Comparison of ENCODE assay signal across 18 cellular contexts in the genomic region with DNA sequence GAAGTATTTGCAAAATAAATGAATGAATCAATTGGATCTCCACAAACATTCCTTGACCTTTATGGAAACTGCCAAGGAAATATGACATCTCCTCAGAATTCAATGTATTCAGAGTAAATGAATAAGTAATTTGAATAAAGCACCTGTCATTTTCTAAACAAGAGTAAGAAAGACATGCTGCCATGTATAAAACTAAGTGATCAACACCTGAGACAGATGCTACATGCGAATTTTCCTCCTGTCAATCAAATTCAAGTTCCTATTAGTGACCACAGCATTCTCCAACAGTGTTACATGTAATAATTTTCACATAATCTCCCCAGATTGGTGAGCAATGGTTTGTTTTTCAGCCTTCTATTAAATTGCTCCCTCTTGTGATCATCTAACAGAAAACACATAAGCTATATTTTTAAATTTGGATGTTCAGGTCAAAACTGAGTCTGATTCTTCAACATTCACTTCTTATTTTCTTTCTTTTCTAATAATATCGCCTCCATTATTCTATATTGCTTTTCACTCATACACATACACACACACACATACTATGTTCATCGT.
DNase-seq lines count a peak whose midpoint lies in the region; ATAC-seq, FAIRE-seq and TF ChIP-seq lines count a peak whose summit lies in the region.
"Had no signal": no experiment of that assay in that cellular context is flagged by ENCODE, and none has a peak within 500 bp of the region (broad histone marks: within the 10 kb centered on the region; RNA-seq: fewer than 3 reads in every experiment).

No MANE protein-coding gene starts in this region.

- no peak overlapping the region for H2AFZ ChIP-seq in HCT116 (ENCODE audit: low read depth, low read length, poor library complexity, severe bottlenecking)

- peak; percentile 26 for TF ChIP-seq CTCF in 22Rv1 (IDR thresholded peaks at IDR 0.05)
- peak in 1 of 3 experiments; percentile 30; a peak in 2 of 6 replicates for TF ChIP-seq CTCF in HCT116 (IDR thresholded peaks at IDR 0.05 in 2 of 3, conservative IDR thresholded peaks at IDR 0.05 in 1 of 3; ENCODE audit: borderline replicate concordance in 1 of 3, insufficient read depth in 1 of 3, low read depth in 2 of 3, low read length in 2 of 3)
- TF ChIP-seq CTCF in RWPE2 (IDR thresholded peaks at IDR 0.05; ENCODE audit: poor library complexity, severe bottlenecking), result peak; percentile 42
- peak; percentile 49 for TF ChIP-seq CTCF in foreskin keratinocyte (conservative IDR thresholded peaks at IDR 0.05)

- no peaks in the 10 kb centered on the region for H3K9me3 ChIP-seq in HCT116 (ENCODE audit: control insufficient read depth in 1 of 2, insufficient read depth in 1 of 2, low read depth in 1 of 2, low read length in 2 of 2)
- H3K9me3 ChIP-seq in RWPE2 (ENCODE audit: severe bottlenecking), result no peaks in the 10 kb centered on the region
- H3K9me3 ChIP-seq: HAP-1, ovary, SJSA1 had no signal

- H3K4me3 ChIP-seq in HCT116 (replicated peaks in 1 of 2; ENCODE audit: low read depth in 1 of 2, low read length in 2 of 2), result no peak overlapping the region
- no peak overlapping the region for H3K4me3 ChIP-seq in RWPE2 (ENCODE audit: severe bottlenecking)
- H3K4me3 ChIP-seq: HAP-1, ovary, SJSA1 had no signal

- H3K27ac ChIP-seq in 22Rv1 (no peak overlapping the region), HCT116 (ENCODE audit: low read depth, low read length) (no peak overlapping the region), RWPE2 (ENCODE audit: poor library complexity, severe bottlenecking) (no peak overlapping the region), foreskin keratinocyte (no peak overlapping the region)
- H3K27ac ChIP-seq: ovary, SJSA1 had no signal

- no peaks in the 10 kb centered on the region for H3K79me2 ChIP-seq in HCT116 (ENCODE audit: insufficient read depth, low read length)

- no peak overlapping the region for H3K4me2 ChIP-seq in HCT116 (ENCODE audit: low read length)

- TF ChIP-seq RAD21 in HCT116 (IDR thresholded peaks at IDR 0.05; ENCODE audit: low read depth), result peak; percentile 23; the same call in 1 of the 2 replicates

- H3K9me2 ChIP-seq in HCT116 (ENCODE audit: insufficient read depth), result no peaks in the 10 kb centered on the region

- DNase-seq in HCT116 (ENCODE audit: low read depth, low spot score) (no peak), RWPE2 (ENCODE audit: low spot score) (no peak), foreskin keratinocyte (no peak), T1000 (lab: John Stamatoyannopoulos, UW) (no peak), mucosa of gallbladder (ENCODE audit: low spot score) (no peak), frontal cortex (ENCODE audit: low spot score in 2 of 2) (no peak)
- DNase-seq in stimulated activated naive CD4-positive, alpha-beta T cell treated with Interleukin-2 at 50 U/mL for 16 hours (lab: John Stamatoyannopoulos, UW), result no peak
- DNase-seq: activated gamma-delta T cell treated with Interleukin-2 at 50 U/mL for 16 hours; DMS153; effector CD4-positive, alpha-beta T cell; mesenchymal stem cell; NCI-H748 treated with DMSO at 0.1 percent for 48 hours; ovary; small intestine had no signal

- H3K27me3 ChIP-seq in HCT116 (ENCODE audit: insufficient read depth, low read length) (peaks cover 59% of the 10 kb centered on the region), RWPE2 (ENCODE audit: insufficient read depth, poor library complexity, severe bottlenecking) (peaks cover 7% of the 10 kb centered on the region), foreskin keratinocyte (no peaks in the 10 kb centered on the region)
- H3K27me3 ChIP-seq: ovary, SJSA1 had no signal

- intact Hi-C loops in HCT116 (cut with micrococcal nuclease), result loop anchor here (5.0 kb wide), 1 partner anchor 1382 kb away; no protein-coding TSS in a partner anchor

- H3K4me1 ChIP-seq in HCT116 (ENCODE audit: control insufficient read depth in 1 of 2, insufficient read depth in 2 of 2, low read length in 2 of 2) (no peaks in the 10 kb centered on the region), RWPE2 (ENCODE audit: insufficient read depth, poor library complexity, severe bottlenecking) (no peaks in the 10 kb centered on the region), foreskin keratinocyte (no peaks in the 10 kb centered on the region)
- H3K4me1 ChIP-seq: HAP-1, SJSA1 had no signal

- ATAC-seq in HCT116, result no peak
- no peak for ATAC-seq in RWPE2 (ENCODE audit: low read depth)
- ATAC-seq in foreskin keratinocyte, result no peak

- FAIRE-seq in frontal cortex (lab: Jason Lieb, UNC), result no peak
- FAIRE-seq: islet of Langerhans, small intestine had no signal

- no peak for TF ChIP-seq POLR2A in HCT116 (IDR thresholded peaks at IDR 0.05; ENCODE audit: borderline replicate concordance, extremely low read depth, insufficient read depth, insufficient read length)

- POLR2A ChIA-PET in HCT116 (lab: Charles Lee), result no interaction called here

- RAD21 ChIA-PET in HCT116 (lab: Charles Lee; ENCODE audit: low non-redundant PET in 1 of 2, low total read pairs in 2 of 2, uncharacterized antibody in 2 of 2, unreplicated experiment in 2 of 2), result no interaction called here

- H4K20me1 ChIP-seq in HCT116 (ENCODE audit: insufficient read depth), result no peaks in the 10 kb centered on the region

- CTCF ChIA-PET in HCT116 (lab: Charles Lee), result no interaction called here

- no peaks in the 10 kb centered on the region for H3K36me3 ChIP-seq in HCT116 (ENCODE audit: control insufficient read depth in 1 of 2, insufficient read depth in 2 of 2, low read length in 2 of 2)
- H3K36me3 ChIP-seq in RWPE2 (ENCODE audit: low read depth), result no peaks in the 10 kb centered on the region
- H3K36me3 ChIP-seq: HAP-1, ovary, SJSA1 had no signal

- H3K9ac ChIP-seq in HCT116 (ENCODE audit: low read length), result no peak overlapping the region

- BruUV-seq in HCT116 (replicated peaks; lab: Mats Ljungman, UMichigan), result no TSS peak

TF ChIP-seq in HCT116, 20 proteins besides CTCF, POLR2A, EP300 and RAD21:
- TF ChIP-seq, protein P1, sequence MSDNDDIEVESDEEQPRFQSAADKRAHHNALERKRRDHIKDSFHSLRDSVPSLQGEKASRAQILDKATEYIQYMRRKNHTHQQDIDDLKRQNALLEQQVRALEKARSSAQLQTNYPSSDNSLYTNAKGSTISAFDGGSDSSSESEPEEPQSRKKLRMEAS (IDR thresholded peaks at IDR 0.05), result no peak
- TF ChIP-seq TCF7L2 (IDR thresholded peaks at IDR 0.05; ENCODE audit: borderline replicate concordance, extremely low read depth, insufficient read depth, insufficient read length) (no peak), FOSL1 (IDR thresholded peaks at IDR 0.05; ENCODE audit: low read depth) (no peak), CEBPB (IDR thresholded peaks at IDR 0.05; ENCODE audit: low read depth) (no peak), SRF (IDR thresholded peaks at IDR 0.05; ENCODE audit: low read depth) (no peak), POLR2AphosphoS5 (IDR thresholded peaks at IDR 0.05; ENCODE audit: low read depth, low read length) (no peak), ZNF274 (IDR thresholded peaks at IDR 0.05; ENCODE audit: low read depth, low read length) (no peak), SIN3A (IDR thresholded peaks at IDR 0.05; ENCODE audit: low read depth) (no peak), EGR1 (IDR thresholded peaks at IDR 0.05; ENCODE audit: low read depth) (no peak), EZH2phosphoT487 (IDR thresholded peaks at IDR 0.05; ENCODE audit: borderline replicate concordance) (no peak), EZH2 (IDR thresholded peaks at IDR 0.05) (no peak), ZFX (IDR thresholded peaks at IDR 0.05) (no peak)
- TF ChIP-seq, protein P2, sequence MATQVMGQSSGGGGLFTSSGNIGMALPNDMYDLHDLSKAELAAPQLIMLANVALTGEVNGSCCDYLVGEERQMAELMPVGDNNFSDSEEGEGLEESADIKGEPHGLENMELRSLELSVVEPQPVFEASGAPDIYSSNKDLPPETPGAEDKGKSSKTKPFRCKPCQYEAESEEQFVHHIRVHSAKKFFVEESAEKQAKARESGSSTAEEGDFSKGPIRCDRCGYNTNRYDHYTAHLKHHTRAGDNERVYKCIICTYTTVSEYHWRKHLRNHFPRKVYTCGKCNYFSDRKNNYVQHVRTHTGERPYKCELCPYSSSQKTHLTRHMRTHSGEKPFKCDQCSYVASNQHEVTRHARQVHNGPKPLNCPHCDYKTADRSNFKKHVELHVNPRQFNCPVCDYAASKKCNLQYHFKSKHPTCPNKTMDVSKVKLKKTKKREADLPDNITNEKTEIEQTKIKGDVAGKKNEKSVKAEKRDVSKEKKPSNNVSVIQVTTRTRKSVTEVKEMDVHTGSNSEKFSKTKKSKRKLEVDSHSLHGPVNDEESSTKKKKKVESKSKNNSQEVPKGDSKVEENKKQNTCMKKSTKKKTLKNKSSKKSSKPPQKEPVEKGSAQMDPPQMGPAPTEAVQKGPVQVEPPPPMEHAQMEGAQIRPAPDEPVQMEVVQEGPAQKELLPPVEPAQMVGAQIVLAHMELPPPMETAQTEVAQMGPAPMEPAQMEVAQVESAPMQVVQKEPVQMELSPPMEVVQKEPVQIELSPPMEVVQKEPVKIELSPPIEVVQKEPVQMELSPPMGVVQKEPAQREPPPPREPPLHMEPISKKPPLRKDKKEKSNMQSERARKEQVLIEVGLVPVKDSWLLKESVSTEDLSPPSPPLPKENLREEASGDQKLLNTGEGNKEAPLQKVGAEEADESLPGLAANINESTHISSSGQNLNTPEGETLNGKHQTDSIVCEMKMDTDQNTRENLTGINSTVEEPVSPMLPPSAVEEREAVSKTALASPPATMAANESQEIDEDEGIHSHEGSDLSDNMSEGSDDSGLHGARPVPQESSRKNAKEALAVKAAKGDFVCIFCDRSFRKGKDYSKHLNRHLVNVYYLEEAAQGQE (IDR thresholded peaks at IDR 0.05; ENCODE audit: low read depth), result no peak
- TF ChIP-seq, protein P3, sequence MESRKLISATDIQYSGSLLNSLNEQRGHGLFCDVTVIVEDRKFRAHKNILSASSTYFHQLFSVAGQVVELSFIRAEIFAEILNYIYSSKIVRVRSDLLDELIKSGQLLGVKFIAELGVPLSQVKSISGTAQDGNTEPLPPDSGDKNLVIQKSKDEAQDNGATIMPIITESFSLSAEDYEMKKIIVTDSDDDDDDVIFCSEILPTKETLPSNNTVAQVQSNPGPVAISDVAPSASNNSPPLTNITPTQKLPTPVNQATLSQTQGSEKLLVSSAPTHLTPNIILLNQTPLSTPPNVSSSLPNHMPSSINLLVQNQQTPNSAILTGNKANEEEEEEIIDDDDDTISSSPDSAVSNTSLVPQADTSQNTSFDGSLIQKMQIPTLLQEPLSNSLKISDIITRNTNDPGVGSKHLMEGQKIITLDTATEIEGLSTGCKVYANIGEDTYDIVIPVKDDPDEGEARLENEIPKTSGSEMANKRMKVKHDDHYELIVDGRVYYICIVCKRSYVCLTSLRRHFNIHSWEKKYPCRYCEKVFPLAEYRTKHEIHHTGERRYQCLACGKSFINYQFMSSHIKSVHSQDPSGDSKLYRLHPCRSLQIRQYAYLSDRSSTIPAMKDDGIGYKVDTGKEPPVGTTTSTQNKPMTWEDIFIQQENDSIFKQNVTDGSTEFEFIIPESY (IDR thresholded peaks at IDR 0.05; ENCODE audit: extremely low read depth, insufficient replicate concordance, low read length), result no peak
TF ChIP-seq in HCT116: peak in this region for 0.
